ENCODE assay signal across 1 cellular context in the genomic region with DNA sequence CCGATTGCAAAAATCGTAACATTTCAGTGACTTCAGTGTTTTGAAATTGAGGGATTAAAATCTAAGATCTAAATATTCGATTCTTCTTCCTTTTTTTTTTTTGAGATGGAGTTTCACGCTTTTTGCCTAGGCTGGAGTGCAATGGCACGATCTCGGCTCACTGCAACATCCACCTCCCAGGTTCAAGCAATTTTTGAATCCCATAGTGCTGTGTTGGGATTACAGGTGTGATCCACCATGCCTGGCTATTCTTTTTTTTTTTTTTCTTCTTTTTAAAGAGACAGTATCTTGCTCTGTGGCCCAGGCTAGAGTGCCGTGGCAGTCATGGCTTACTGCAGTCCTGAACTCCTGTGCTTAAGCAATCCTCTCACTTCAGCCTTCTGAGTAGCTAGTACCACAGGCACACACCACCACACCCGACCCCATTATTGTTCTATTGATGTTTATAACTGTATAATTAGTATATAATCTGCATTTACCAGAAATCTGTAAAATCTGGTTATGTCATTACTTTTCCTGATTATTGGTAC.
TF ChIP-seq lines count a peak whose summit lies in the region.

No MANE protein-coding gene starts in this region.

TF ChIP-seq in GM12878, 131 proteins besides CTCF, POLR2A, EP300 and RAD21:
- TF ChIP-seq NBN (IDR thresholded peaks at IDR 0.05) (no peak), TCF12 (IDR thresholded peaks at IDR 0.05; ENCODE audit: low read depth, low read length) (no peak), ZNF207 (IDR thresholded peaks at IDR 0.05; ENCODE audit: borderline replicate concordance) (no peak)
